Comparison of ENCODE assay signal across 8 cellular contexts in the genomic region with DNA sequence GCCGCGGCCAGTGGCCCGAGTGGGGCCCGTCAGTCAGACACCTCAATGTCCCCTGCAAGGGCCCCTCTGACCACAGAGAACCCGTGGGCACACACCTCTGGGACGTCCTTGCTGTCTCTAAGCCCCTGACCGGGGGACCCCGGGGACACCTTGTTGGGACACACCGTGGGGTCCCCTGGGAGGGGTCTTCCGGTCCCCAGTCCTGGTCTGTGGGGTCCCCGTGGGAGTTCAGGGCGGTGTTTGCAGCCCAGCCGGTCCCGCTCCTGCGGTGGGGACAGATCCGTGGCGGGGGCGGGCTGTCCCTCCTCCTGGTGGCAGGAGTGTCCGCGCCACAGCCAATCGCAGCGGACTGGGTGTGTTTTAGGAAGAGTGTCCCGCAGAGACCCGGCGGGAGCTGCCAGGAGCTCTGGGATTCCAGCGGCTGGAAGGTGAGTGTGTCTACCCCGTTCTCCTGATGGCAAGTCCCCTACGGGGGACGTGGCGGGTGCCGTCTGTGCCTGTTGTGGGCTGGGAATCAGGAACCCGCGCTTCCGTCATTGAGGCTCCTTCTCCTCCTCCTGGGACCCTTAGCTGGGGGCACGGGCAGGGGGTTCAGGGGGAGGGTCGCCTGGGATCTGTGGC. TPM values are rescaled to one million over a fixed set of nuclear protein-coding genes. Genes with fewer than 3 reads are reported as not detected.
DNase-seq lines count a peak whose midpoint lies in the region; ATAC-seq and TF ChIP-seq lines count a peak whose summit lies in the region.

No MANE protein-coding gene starts in this region.

- ATAC-seq in HG02571 (IDR thresholded peaks at IDR 0.05; ENCODE audit: unreplicated experiment) (peak; percentile 79), Panc1 (peak; percentile 90; the same call in 1 of the 2 replicates), GM21390 (IDR thresholded peaks at IDR 0.05; ENCODE audit: unreplicated experiment) (no peak)

- no peaks in the 10 kb centered on the region for H3K27me3 ChIP-seq in Panc1 (ENCODE audit: control insufficient read depth, insufficient read depth, low read length)
- H3K27me3 ChIP-seq in spleen (replicated peaks in 1 of 7), result peaks cover 0 to 19% (median 0%) of the 10 kb centered on the region in 7 donors

- peaks cover 17% of the 10 kb centered on the region for H3K27me3 Mint-ChIP-seq in brain

- CTCF ChIA-PET in Panc1 (lab: Charles Lee), result no interaction called here

- POLR2A ChIA-PET in Panc1 (lab: Charles Lee), result no interaction called here

- H3K27ac ChIP-seq in Panc1 (ENCODE audit: low read length) (peak overlapping the region; percentile 54; the same call in 1 of the 2 replicates), spleen (peak overlapping the region; percentile 22 to 84 (median 76))

- WGBS in spleen, 5 donors, result 0 to 3% (median 3%) methylated on average over 6 to 36 of the region's 36 CpGs

- peak overlapping the region; percentile 45 to 77 (median 72) for H3K4me3 Mint-ChIP-seq in brain

- TF ChIP-seq POLR2A in spleen (IDR thresholded peaks at IDR 0.05), result no peak

- H3K4me3 ChIP-seq in Panc1 (ENCODE audit: low read depth in 2 of 2, low read length in 2 of 2), result peak overlapping the region; percentile 46 to 51
- H3K4me3 ChIP-seq in spleen, result peak overlapping the region; percentile 52 to 80 (median 69)

- peaks cover 0 to 4% (median 0%) of the 10 kb centered on the region in 5 experiments for H3K9me3 Mint-ChIP-seq in brain

- H3K4me1 Mint-ChIP-seq in brain, result peaks cover 18% of the 10 kb centered on the region

- DNase-seq in GM03348 (ENCODE audit: low spot score) (peak; percentile 91), Panc1 (ENCODE audit: low read depth, low spot score) (no peak), iPS-NIHi11 (ENCODE audit: low spot score) (peak; percentile 85), spleen (peak; percentile 93), NCI-H226 (no peak)

- H3K36me3 ChIP-seq in Panc1 (ENCODE audit: control insufficient read depth, insufficient read depth, low read length) (no peaks in the 10 kb centered on the region), spleen (no peaks in the 10 kb centered on the region)

- in situ Hi-C loops in Panc1 (cut with HindIII; ENCODE audit: low pct_unique_long_range_greater_than_20kb, low sequenced_read_pairs), result no loop called here

- no TSS peak for BruUV-seq in Panc1 (replicated peaks; lab: Mats Ljungman, UMichigan)

- H3K4me1 ChIP-seq in Panc1 (ENCODE audit: control insufficient read depth, insufficient read depth, low read length) (no peaks in the 10 kb centered on the region), spleen (peaks cover 12 to 47% (median 29%) of the 10 kb centered on the region in 6 donors)

- peak overlapping the region in 1 of 5 experiments; percentile 36 for H3K27ac Mint-ChIP-seq in brain

- no peaks in the 10 kb centered on the region for H3K9me3 ChIP-seq in Panc1 (ENCODE audit: control insufficient read depth, insufficient read depth, low read depth, low read length)
- no peaks in the 10 kb centered on the region for H3K9me3 ChIP-seq in spleen

- intact Hi-C loops in Panc1 (cut with micrococcal nuclease; ENCODE audit: unreplicated experiment), result no loop called here
- intact Hi-C loops in spleen (cut with DNase I; ENCODE audit: low total_unique reads), result no loop called here

- TF ChIP-seq CTCF in Panc1 (IDR thresholded peaks at IDR 0.05), result no peak
- TF ChIP-seq CTCF in brain (conservative IDR thresholded peaks at IDR 0.05), result no peak
- TF ChIP-seq CTCF in spleen (IDR thresholded peaks at IDR 0.05 in 8 of 11, conservative IDR thresholded peaks at IDR 0.05 in 3 of 11), result peak in 8 of 11 experiments; percentile 13 to 51 (median 26)

- peaks cover 9% of the 10 kb centered on the region for H3K36me3 Mint-ChIP-seq in brain

RNA-seq across cellular contexts. Expression of a gene that starts 5.1 kb away (rescaled TPM):
- 54.9 TPM for total RNA-seq in Panc1 (2021; ENCODE audit: unreplicated experiment)
- 95.5 TPM for polyA plus RNA-seq in Panc1 (2012; ENCODE audit: insufficient read length)
- polyA plus RNA-seq in brain (ENCODE audit: insufficient read depth, low read depth, low replicate concordance), result 9.3 TPM
- total RNA-seq in spleen, result 10 to 100 TPM; 13.0 to 35.0 (median 24.3) TPM
- 10 to 100 TPM in 2 of 3 donors, 1 to 10 TPM in 1; 9.9 to 21.3 (median 11.5) TPM for polyA plus RNA-seq in spleen

RNA-seq across cellular contexts. Expression of a gene that starts 42.5 kb away (rescaled TPM):
- total RNA-seq in Panc1 (2021; ENCODE audit: unreplicated experiment) (37.4 TPM), spleen (10 to 100 TPM; 25.4 to 50.4 (median 37.6) TPM)
- polyA plus RNA-seq in Panc1 (2012; ENCODE audit: insufficient read length), result 50.3 TPM
- polyA plus RNA-seq in brain (ENCODE audit: insufficient read depth, low read depth, low replicate concordance) (33.5 TPM), spleen (10 to 100 TPM; 43.8 to 69.4 (median 43.9) TPM)

Comparison
In these comparisons a context has a peak if more than half of its experiments do, and no peak if none do; other contexts are left out.
1. DNase-seq: peak in GM03348 (single experiment), iPS-NIHi11 (single experiment) and spleen (single experiment); none in Panc1 (single experiment) and NCI-H226 (single experiment).
2. CTCF ChIP-seq: peak in spleen (8 of 11); none in Panc1 (single experiment) and brain (0 of 2).